In genomic region chr17:50560931-50561750, GRCh38 we compare ENCODE assay signal across 8 cellular contexts. TPM values are rescaled to one million over a fixed set of nuclear protein-coding genes. Genes with fewer than 3 reads are reported as not detected.
A peak's percentile ranks its signal among the peaks of the same experiment; 100 is the strongest.
DNase-seq lines count a peak whose midpoint lies in the region; ATAC-seq, FAIRE-seq and TF ChIP-seq lines count a peak whose summit lies in the region.

No MANE protein-coding gene starts in this region.

- peak; percentile 50 for DNase-seq in activated T-cell treated with anti-CD3 and anti-CD28 coated beads, Interleukin-2, amount 50 U/mL, for 1 hour
- no peak for DNase-seq in activated T-cell treated with anti-CD3 and anti-CD28 coated beads, Interleukin-2, amount 50 U/mL, for 48 hours
- no peak for DNase-seq in thoracic aorta (ENCODE audit: low spot score)
- no peak for DNase-seq in frontal cortex (ENCODE audit: low spot score in 2 of 2)
- DNase-seq in NCI-H526 treated with DMSO at 0.1 percent for 48 hours (lab: John Stamatoyannopoulos, UW): no peak

- H3K4me1 ChIP-seq in OCI-LY1 (ENCODE audit: insufficient read depth, low read length, severe bottlenecking): peaks cover 10% of the 10 kb centered on the region
- H3K4me1 ChIP-seq in gastroesophageal sphincter: peaks cover 5 to 70% (median 44%) of the 10 kb centered on the region in 3 donors
- peaks cover 27 to 50% of the 10 kb centered on the region in 2 donors for H3K4me1 ChIP-seq in thoracic aorta (ENCODE audit: control insufficient read depth in 1 of 2, low read depth in 2 of 2)

- no peak for TF ChIP-seq EP300 in gastroesophageal sphincter (IDR thresholded peaks at IDR 0.05)

- H3K9me2 ChIP-seq in OCI-LY1 (ENCODE audit: low read depth, low read length): no peaks in the 10 kb centered on the region

- no peaks in the 10 kb centered on the region for H3K79me2 ChIP-seq in OCI-LY1 (ENCODE audit: insufficient read depth, low read length)

- H3K4me3 ChIP-seq in OCI-LY1 (ENCODE audit: low read depth, low read length, poor library complexity, severe bottlenecking): peak overlapping the region; percentile 26
- peak overlapping the region; percentile 21 to 65 for H3K4me3 ChIP-seq in gastroesophageal sphincter
- H3K4me3 ChIP-seq in thoracic aorta: peak overlapping the region; percentile 75

- H3K27me3 ChIP-seq in OCI-LY1 (ENCODE audit: insufficient read depth, low read length) (no peaks in the 10 kb centered on the region; the same call in 1 of the 2 replicates), gastroesophageal sphincter (peaks cover 96% of the 10 kb centered on the region), thoracic aorta (replicated peaks; ENCODE audit: insufficient read depth) (peaks cover 5% of the 10 kb centered on the region)

- FAIRE-seq in frontal cortex (lab: Jason Lieb, UNC): no peak

- H3F3A ChIP-seq in OCI-LY1 (ENCODE audit: insufficient read depth, low read length): no peaks in the 10 kb centered on the region

- TF ChIP-seq POLR2A in gastroesophageal sphincter (IDR thresholded peaks at IDR 0.05): no peak

- peak overlapping the region; percentile 37 for H3K4me2 ChIP-seq in OCI-LY1 (ENCODE audit: low read length)

- ATAC-seq in gastroesophageal sphincter (no peak), thoracic aorta (ENCODE audit: insufficient number of reproducible peaks, low FRiP score, low read depth) (no peak), GM18502 (IDR thresholded peaks at IDR 0.05; ENCODE audit: poor library complexity, unreplicated experiment) (no peak)

- H4K20me1 ChIP-seq in OCI-LY1 (ENCODE audit: insufficient read depth, low read length): no peaks in the 10 kb centered on the region

- no peak overlapping the region for H3K27ac ChIP-seq in OCI-LY1 (ENCODE audit: low read depth, low read length, poor library complexity, severe bottlenecking)
- H3K27ac ChIP-seq in gastroesophageal sphincter: peak overlapping the region in 1 of 4 donors; percentile 27
- H3K27ac ChIP-seq in thoracic aorta: no peak overlapping the region

- WGBS in gastroesophageal sphincter (ENCODE audit: low coverage in 1 of 2), 2 donors: no CpG with 5 or more reads among the region's 89 CpGs

- H2AFZ ChIP-seq in OCI-LY1 (ENCODE audit: low read length): no peak overlapping the region

- H3K9me3 ChIP-seq in OCI-LY1 (ENCODE audit: low read length) (no peaks in the 10 kb centered on the region), gastroesophageal sphincter (no peaks in the 10 kb centered on the region), thoracic aorta (no peaks in the 10 kb centered on the region)

- no peak for TF ChIP-seq CTCF in OCI-LY1 (IDR thresholded peaks at IDR 0.05; ENCODE audit: low read length)
- no peak for TF ChIP-seq CTCF in gastroesophageal sphincter (IDR thresholded peaks at IDR 0.05)
- TF ChIP-seq CTCF in thoracic aorta (IDR thresholded peaks at IDR 0.05): no peak

- H3K36me3 ChIP-seq in OCI-LY1 (ENCODE audit: insufficient read depth, low read length): no peaks in the 10 kb centered on the region
- peaks cover 0 to 6% of the 10 kb centered on the region in 2 donors for H3K36me3 ChIP-seq in gastroesophageal sphincter
- no peaks in the 10 kb centered on the region for H3K36me3 ChIP-seq in thoracic aorta

- no peak overlapping the region for H3K9ac ChIP-seq in OCI-LY1 (ENCODE audit: low read length)

RNA-seq across cellular contexts. Expression of gene CACNA1G, which starts 0.6 kb away (rescaled TPM):
- total RNA-seq in gastroesophageal sphincter (under 1 TPM in 3 of 4 donors, not detected in 1; 0.15 to 0.94 (median 0.16) TPM), thoracic aorta (1 to 10 TPM in 1 of 2 donors, under 1 TPM in 1; 0.27 to 2.3 TPM), frontal cortex (7.7 TPM)

RNA-seq across cellular contexts. Expression of gene SPATA20, which starts 14.2 kb away (rescaled TPM):
- 10 to 100 TPM; 45.0 to 75.3 (median 59.8) TPM for total RNA-seq in gastroesophageal sphincter
- total RNA-seq in thoracic aorta: 100 to 1,000 TPM in 1 of 2 donors, 10 to 100 TPM in 1; 82.8 to 118 TPM
- total RNA-seq in frontal cortex: 26.9 TPM

RNA-seq across cellular contexts. Expression of gene EPN3, which starts 28.6 kb away (rescaled TPM):
- total RNA-seq in gastroesophageal sphincter (1 to 10 TPM in 1 of 4 donors, not detected in 3; 7.3 TPM), thoracic aorta (1 to 10 TPM in 1 of 2 donors, not detected in 1; 1.4 TPM), frontal cortex (0.41 TPM)

RNA-seq across cellular contexts. Expression of gene MYCBPAP, which starts 52.9 kb away (rescaled TPM):
- total RNA-seq in gastroesophageal sphincter (under 1 TPM in 2 of 4 donors, not detected in 2; 0.27 to 0.31 TPM), thoracic aorta (under 1 TPM; 0.56 to 0.68 TPM), frontal cortex (0.82 TPM)
